11 cellular contexts compared by ENCODE assay signal in the genomic region with DNA sequence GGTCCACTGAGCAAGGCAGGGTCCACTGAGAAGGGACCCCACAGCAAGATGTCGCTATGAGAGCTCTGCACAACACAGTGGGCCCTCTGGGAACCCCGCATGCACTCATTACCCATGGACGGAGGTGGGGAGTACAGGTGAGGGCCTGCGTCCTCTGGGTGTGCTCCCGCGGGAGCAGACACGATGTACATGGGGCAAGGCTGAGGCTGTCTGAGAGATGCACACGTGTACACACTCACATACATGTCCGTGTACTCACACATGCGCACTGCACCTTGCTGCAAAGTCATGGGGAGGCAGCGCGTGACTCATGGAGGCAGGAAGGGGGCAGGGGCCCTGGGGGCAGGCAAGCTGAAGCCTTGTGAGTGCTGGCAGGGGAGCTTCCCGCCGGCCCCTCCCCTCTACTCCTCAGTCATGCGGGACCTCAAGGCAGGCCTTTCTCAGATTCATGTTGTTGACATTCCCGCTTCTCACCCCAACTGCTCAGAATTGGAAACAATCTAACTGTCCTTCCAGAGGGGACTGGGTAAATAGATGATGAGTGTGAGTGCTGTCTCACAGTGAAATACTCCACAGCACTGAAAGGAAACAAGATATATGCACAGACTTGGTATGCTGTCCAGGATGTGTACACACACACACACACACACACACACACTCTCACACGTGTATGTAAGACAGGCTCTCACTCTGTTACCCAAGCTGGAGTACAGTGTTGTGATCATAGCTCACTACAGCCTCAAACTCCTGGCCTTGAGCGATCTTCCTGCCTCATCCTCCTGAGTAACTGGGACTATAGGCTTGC. TPM values are rescaled to one million over a fixed set of nuclear protein-coding genes. Genes with fewer than 3 reads are reported as not detected.
DNase-seq lines count a peak whose midpoint lies in the region; ATAC-seq and TF ChIP-seq lines count a peak whose summit lies in the region.
"Had no signal": no experiment of that assay in that cellular context is flagged by ENCODE, and none has a peak within 500 bp of the region (broad histone marks: within the 10 kb centered on the region; RNA-seq: fewer than 3 reads in every experiment).

No MANE protein-coding gene starts in this region.

- no peak overlapping the region for H3K4me2 ChIP-seq in mammary epithelial cell (ENCODE audit: insufficient read depth, low read depth, low read length)
- H3K4me2 ChIP-seq in mesendoderm (ENCODE audit: low read length): no peak overlapping the region

- peak overlapping the region; percentile 1 for H3K18ac ChIP-seq in mesendoderm (ENCODE audit: low read length)

- no peaks in the 10 kb centered on the region for H3K79me2 ChIP-seq in mammary epithelial cell (ENCODE audit: insufficient read depth, low read length)
- no peaks in the 10 kb centered on the region for H3K79me2 ChIP-seq in mesendoderm (ENCODE audit: control insufficient read depth, insufficient read depth, low read length)

- in situ Hi-C loops in mammary epithelial cell (cut with MboI; ENCODE audit: low sequenced_read_pairs in 2 of 2): no loop called here

- intact Hi-C loops in mammary epithelial cell (cut with micrococcal nuclease): no loop called here

- DNase-seq in EH (ENCODE audit: low read depth) (peak; percentile 70), NCI-H1436 (lab: John Stamatoyannopoulos, UW) (peak; percentile 78), mammary epithelial cell (peak; percentile 87), mesendoderm (peak; percentile 92), NCI-H526 (lab: John Stamatoyannopoulos, UW) (no peak), NCI-H774 (lab: John Stamatoyannopoulos, UW) (no peak)
- DNase-seq: central memory CD4-positive, alpha-beta T cell; naive B cell had no signal

- H3K56ac ChIP-seq in mesendoderm (ENCODE audit: low read length): peak overlapping the region; percentile 28

- no peaks in the 10 kb centered on the region for H3K79me1 ChIP-seq in mesendoderm (ENCODE audit: low read length)

- ATAC-seq in HG03354 (IDR thresholded peaks at IDR 0.05; ENCODE audit: poor library complexity, severe bottlenecking, unreplicated experiment) (no peak), GM19452 (IDR thresholded peaks at IDR 0.05; ENCODE audit: unreplicated experiment) (no peak)
- ATAC-seq: T-cell had no signal

- no peak overlapping the region for H2BK5ac ChIP-seq in mesendoderm (ENCODE audit: low read length)

- no peaks in the 10 kb centered on the region for H3K36me3 ChIP-seq in mammary epithelial cell (ENCODE audit: insufficient read depth, low read length)
- H3K36me3 ChIP-seq in mesendoderm (ENCODE audit: control insufficient read depth, insufficient read depth, low read length): no peaks in the 10 kb centered on the region

- H3K9ac ChIP-seq in mammary epithelial cell (ENCODE audit: insufficient read depth, low read length) (no peak overlapping the region), mesendoderm (ENCODE audit: low read length) (peak overlapping the region; percentile 23)

- no peak overlapping the region for H2BK15ac ChIP-seq in mesendoderm (replicated peaks; ENCODE audit: low read depth)

- H3K23ac ChIP-seq in mesendoderm (ENCODE audit: low read length): no peak overlapping the region

- no peaks in the 10 kb centered on the region for H3K27me3 ChIP-seq in mammary epithelial cell (ENCODE audit: insufficient read depth, low read length)
- H3K27me3 ChIP-seq in mesendoderm (ENCODE audit: insufficient read depth, low read length, poor library complexity): no peaks in the 10 kb centered on the region

- H2AK5ac ChIP-seq in mesendoderm (ENCODE audit: low read length): no peak overlapping the region

- H2AFZ ChIP-seq in mammary epithelial cell (ENCODE audit: low read depth, low read length): peak overlapping the region; percentile 23

- H3K4ac ChIP-seq in mesendoderm (ENCODE audit: low read depth, low read length): no peak overlapping the region

- BruUV-seq in mammary epithelial cell (replicated peaks; lab: Mats Ljungman, UMichigan): no TSS peak

- H3K4me3 ChIP-seq in mammary epithelial cell (replicated peaks in 1 of 3; ENCODE audit: insufficient read depth in 1 of 3, low read depth in 2 of 3, low read length in 3 of 3) (no peak overlapping the region), mesendoderm (ENCODE audit: low read length) (no peak overlapping the region)

- no peak overlapping the region for H2BK120ac ChIP-seq in mesendoderm (ENCODE audit: low read depth, low read length)

- H3K27ac ChIP-seq in mammary epithelial cell (ENCODE audit: insufficient read depth, low read depth, low read length) (no peak overlapping the region), mesendoderm (ENCODE audit: low read depth, low read length) (no peak overlapping the region)

- H4K8ac ChIP-seq in mesendoderm (ENCODE audit: low read depth, low read length): no peak overlapping the region

- no peak for TF ChIP-seq CTCF in mammary epithelial cell (conservative IDR thresholded peaks at IDR 0.05 in 1 of 2, IDR thresholded peaks at IDR 0.05 in 1 of 2; ENCODE audit: extremely low read depth in 1 of 2, insufficient read depth in 1 of 2, low read depth in 1 of 2, low read length in 2 of 2)

- H4K5ac ChIP-seq in mesendoderm (ENCODE audit: low read length): no peak overlapping the region

- WGBS in mammary epithelial cell (ENCODE audit: low coverage, missing lambda C conversion rate): 76% methylated on average over 7 of the region's 18 CpGs
- WGBS in mesendoderm (ENCODE audit: extremely low coverage, insufficient coverage, low lambda C conversion rate): no CpG with 5 or more reads among the region's 18 CpGs

- no peaks in the 10 kb centered on the region for H3K9me3 ChIP-seq in mammary epithelial cell (replicated peaks; ENCODE audit: insufficient read depth, low read length)

- H3K4me1 ChIP-seq in mammary epithelial cell (ENCODE audit: insufficient read depth, low read length) (peaks cover 16% of the 10 kb centered on the region), mesendoderm (ENCODE audit: control insufficient read depth, low read depth, low read length) (peaks cover 2% of the 10 kb centered on the region)

- dilution Hi-C loops in mammary epithelial cell (cut with HindIII; ENCODE audit: low sequenced_read_pairs): no loop called here

- H4K20me1 ChIP-seq in mammary epithelial cell (ENCODE audit: insufficient read depth, low read length): no peaks in the 10 kb centered on the region

- CTCF ChIA-PET in mammary epithelial cell (lab: Charles Lee; ENCODE audit: low non-redundant PET): interaction anchor here (0.6 to 0.8 kb wide), 2 partner anchors 14 to 17 kb away, joined by 3 to 5 read pairs; no protein-coding TSS in a partner anchor

RNA-seq across cellular contexts. Expression of gene GOLGA7B, which starts 40.0 kb away (rescaled TPM):
- 1 to 10 TPM in 1 of 2 donors, under 1 TPM in 1; 0.50 to 3.1 TPM for total RNA-seq in mammary epithelial cell
- polyA plus RNA-seq in mammary epithelial cell: 1.6 TPM
- 4.2 TPM for polyA minus RNA-seq in mammary epithelial cell
- 0.01 TPM for polyA plus RNA-seq in mesendoderm (2013, experiment 1 of 2)
- polyA plus RNA-seq in mesendoderm (2013, experiment 2 of 2): 0.03 TPM

Comparison
In these comparisons a context has a peak if more than half of its experiments do, and no peak if none do; other contexts are left out.
1. DNase-seq: peak in EH (single experiment), NCI-H1436 (single experiment), mammary epithelial cell (single experiment) and mesendoderm (single experiment); none in NCI-H526 (0 of 2) and NCI-H774 (single experiment).